27 cellular contexts compared by ENCODE assay signal in genomic region chr6:108779521-108779920, GRCh38.
DNase-seq lines count a peak whose midpoint lies in the region; ATAC-seq and TF ChIP-seq lines count a peak whose summit lies in the region.
"Had no signal": no experiment of that assay in that cellular context is flagged by ENCODE, and none has a peak within 500 bp of the region (broad histone marks: within the 10 kb centered on the region; RNA-seq: fewer than 3 reads in every experiment).

No MANE protein-coding gene starts in this region.

- H3K9me3 ChIP-seq in SK-N-SH (no peaks in the 10 kb centered on the region), esophagus muscularis mucosa (no peaks in the 10 kb centered on the region)
- H3K9me3 ChIP-seq in effector memory CD4-positive, alpha-beta T cell (ENCODE audit: control insufficient read depth, low read length), result no peaks in the 10 kb centered on the region
- H3K9me3 ChIP-seq: ascending aorta, ovary, Peyer's patch had no signal

- no peak for DNase-seq in SK-N-SH
- DNase-seq in esophagus muscularis mucosa (ENCODE audit: extremely low spot score), result peak; percentile 7
- no peak for DNase-seq in activated T-cell treated with anti-CD3 and anti-CD28 coated beads, Interleukin-2, amount 50 U/mL, for 4 hours
- no peak for DNase-seq in activated gamma-delta T cell treated with Interleukin-2 at 50 U/mL for 16 hours
- DNase-seq in Kasumi-1 (lab: John Stamatoyannopoulos, UW), result no peak
- DNase-seq in effector memory CD4-positive, alpha-beta T cell, result no peak
- DNase-seq: 8988T; activated CD4-positive, alpha-beta T cell treated with anti-CD3 and anti-CD28 coated beads, Interleukin-2, amount 10 ng/mL, durations not matched to agents 24 days and 14 days; activated effector memory CD4-positive, alpha-beta T cell treated with anti-CD3 and anti-CD28 coated beads, Interleukin-2, amount 50 U/mL, for 16 hours; activated naive CD8-positive, alpha-beta T cell treated with anti-CD3 and anti-CD28 coated beads for 36 hours; activated T-cell treated with anti-CD3 and anti-CD28 coated beads, Interleukin-2, amount 50 U/mL, for 1 hour; AML-193; effector CD8-positive, alpha-beta T cell; glutamatergic neuron; NCI-H1417; NCI-H2029; NCI-H524 treated with DMSO at 0.1 percent for 48 hours; NK-92 treated with Interleukin-12 subunit alpha and Interleukin-12 subunit beta, amount 100 ng/mL, for 24 hours; ovary; Peyer's patch; SHP77 treated with DMSO at 0.1 percent for 48 hours; stimulated activated naive CD8-positive, alpha-beta T cell treated with anti-CD3 and anti-CD28 coated beads, Interleukin-15, Interleukin-2, amounts not matched to agents 100 U/mL and 50 U/mL, for 24 hours had no signal

- TF ChIP-seq EP300 in SK-N-SH (IDR thresholded peaks at IDR 0.05; ENCODE audit: borderline replicate concordance in 1 of 2, low read depth in 1 of 2, low read length in 1 of 2), result no peak
- no peak for TF ChIP-seq EP300 in esophagus muscularis mucosa (IDR thresholded peaks at IDR 0.05)

- POLR2A ChIA-PET in SK-N-SH (lab: Yijun Ruan, JAX), result no interaction called here

- H3K9me3 Mint-ChIP-seq in IgD-negative memory B cell, result no peaks in the 10 kb centered on the region
- no peaks in the 10 kb centered on the region for H3K9me3 Mint-ChIP-seq in activated T-cell treated with anti-CD3 and anti-CD28 coated beads, Interleukin-2, amount 50 U/mL, for 4 hours
- H3K9me3 Mint-ChIP-seq: activated CD4-positive, alpha-beta T cell treated with anti-CD3 and anti-CD28 coated beads, Interleukin-2, amount 10 ng/mL, durations not matched to agents 24 days and 14 days; activated naive CD8-positive, alpha-beta T cell treated with anti-CD3 and anti-CD28 coated beads for 36 hours had no signal

- no peak for ATAC-seq in SK-N-SH treated with all-trans-retinoic acid at 6 μM for 48 hours
- ATAC-seq in activated T-cell treated with anti-CD3 and anti-CD28 coated beads, Interleukin-2, amount 50 U/mL, for 4 hours, result no peak
- ATAC-seq: stimulated activated naive CD8-positive, alpha-beta T cell treated with anti-CD3 and anti-CD28 coated beads, Interleukin-15, Interleukin-2, amounts not matched to agents 100 U/mL and 50 U/mL, for 24 hours had no signal

- no peak overlapping the region for H3K9ac ChIP-seq in SK-N-SH
- H3K9ac ChIP-seq: KMS-11 had no signal

- no peaks in the 10 kb centered on the region for H4K20me1 ChIP-seq in SK-N-SH (ENCODE audit: insufficient read depth)

- H3K4me3 ChIP-seq in SK-N-SH (ENCODE audit: low read depth in 2 of 2, low read length in 1 of 2) (no peak overlapping the region), esophagus muscularis mucosa (no peak overlapping the region)
- no peak overlapping the region for H3K4me3 ChIP-seq in effector memory CD4-positive, alpha-beta T cell (ENCODE audit: insufficient read depth, low read depth, low read length, poor library complexity, severe bottlenecking)
- H3K4me3 ChIP-seq: ascending aorta, ovary, Peyer's patch had no signal

- H3K27me3 Mint-ChIP-seq in IgD-negative memory B cell, result peaks cover 10% of the 10 kb centered on the region
- peaks cover 2% of the 10 kb centered on the region for H3K27me3 Mint-ChIP-seq in activated T-cell treated with anti-CD3 and anti-CD28 coated beads, Interleukin-2, amount 50 U/mL, for 4 hours (ENCODE audit: low read depth)

- H3K4me1 ChIP-seq in SK-N-SH (ENCODE audit: control insufficient read depth in 1 of 2, insufficient read depth in 2 of 2, low read depth in 1 of 2, low read length in 1 of 2), result peaks cover 8 to 14% of the 10 kb centered on the region in 2 experiments; a peak in 3 of 4 replicates
- peaks cover 6 to 21% (median 19%) of the 10 kb centered on the region in 4 donors for H3K4me1 ChIP-seq in esophagus muscularis mucosa
- no peaks in the 10 kb centered on the region for H3K4me1 ChIP-seq in effector memory CD4-positive, alpha-beta T cell (ENCODE audit: control insufficient read depth, insufficient read depth, low read length, poor library complexity, severe bottlenecking)

- H3K27ac ChIP-seq in SK-N-SH (ENCODE audit: low read depth in 2 of 2, low read length in 1 of 2), result no peak overlapping the region
- H3K27ac ChIP-seq in esophagus muscularis mucosa (replicated peaks in 1 of 4), result no peak overlapping the region
- H3K27ac ChIP-seq in effector memory CD4-positive, alpha-beta T cell (ENCODE audit: insufficient read depth, low read length, poor library complexity, severe bottlenecking), result no peak overlapping the region
- H3K27ac ChIP-seq: ascending aorta, epithelial cell of prostate, KMS-11, ovary had no signal

- peak overlapping the region in 2 of 4 donors; percentile 86 for H3K4me3 Mint-ChIP-seq in IgD-negative memory B cell
- H3K4me3 Mint-ChIP-seq in activated T-cell treated with anti-CD3 and anti-CD28 coated beads, Interleukin-2, amount 50 U/mL, for 4 hours, result no peak overlapping the region
- H3K4me3 Mint-ChIP-seq: activated CD4-positive, alpha-beta T cell treated with anti-CD3 and anti-CD28 coated beads, Interleukin-2, amount 10 ng/mL, durations not matched to agents 24 days and 14 days; activated naive CD8-positive, alpha-beta T cell treated with anti-CD3 and anti-CD28 coated beads for 36 hours had no signal

- 53% methylated on average over 2 of the region's 2 CpGs for WGBS in SK-N-SH (ENCODE audit: low lambda C conversion rate)
- WGBS in esophagus muscularis mucosa, result 74% methylated on average over 2 of the region's 2 CpGs

- no peaks in the 10 kb centered on the region for H3F3A ChIP-seq in SK-N-SH (replicated peaks; ENCODE audit: insufficient read depth)

- intact Hi-C loops in esophagus muscularis mucosa (cut with DNase I), result no loop called here

- H3K4me2 ChIP-seq in SK-N-SH, result no peak overlapping the region
- H3K4me2 ChIP-seq: KMS-11 had no signal

- no peak overlapping the region for H2AFZ ChIP-seq in SK-N-SH (ENCODE audit: low read depth)

- TF ChIP-seq RAD21 in SK-N-SH (IDR thresholded peaks at IDR 0.05; ENCODE audit: low read length), result no peak

- TF ChIP-seq CTCF in SK-N-SH (IDR thresholded peaks at IDR 0.05) (no peak), esophagus muscularis mucosa (IDR thresholded peaks at IDR 0.05) (no peak)

- H3K36me3 Mint-ChIP-seq in IgD-negative memory B cell, result no peaks in the 10 kb centered on the region
- no peaks in the 10 kb centered on the region for H3K36me3 Mint-ChIP-seq in activated T-cell treated with anti-CD3 and anti-CD28 coated beads, Interleukin-2, amount 50 U/mL, for 4 hours (ENCODE audit: insufficient read depth)
- H3K36me3 Mint-ChIP-seq: activated naive CD8-positive, alpha-beta T cell treated with anti-CD3 and anti-CD28 coated beads for 36 hours had no signal

- no peaks in the 10 kb centered on the region for H3K9me2 ChIP-seq in SK-N-SH

- CTCF ChIA-PET in SK-N-SH (lab: Yijun Ruan, JAX), result interaction anchor here (0.6 to 1.9 kb wide), 10 partner anchors 9 to 1182 kb away, joined by 3 to 6 read pairs (median 3); no protein-coding TSS in a partner anchor

- H3K27me3 ChIP-seq in SK-N-SH (ENCODE audit: insufficient read depth), result no peaks in the 10 kb centered on the region
- H3K27me3 ChIP-seq in esophagus muscularis mucosa, result no peaks in the 10 kb centered on the region
- no peaks in the 10 kb centered on the region for H3K27me3 ChIP-seq in effector memory CD4-positive, alpha-beta T cell (replicated peaks; ENCODE audit: control insufficient read depth, insufficient read depth, low read length, poor library complexity, severe bottlenecking)
- H3K27me3 ChIP-seq: ascending aorta, ovary, Peyer's patch had no signal

- peaks cover 14 to 25% (median 20%) of the 10 kb centered on the region in 3 donors for H3K4me1 Mint-ChIP-seq in IgD-negative memory B cell
- H3K4me1 Mint-ChIP-seq in activated T-cell treated with anti-CD3 and anti-CD28 coated beads, Interleukin-2, amount 50 U/mL, for 4 hours (ENCODE audit: low read depth), result peaks cover 11% of the 10 kb centered on the region

- H3K27ac Mint-ChIP-seq in IgD-negative memory B cell, result peak overlapping the region in 2 of 3 donors; percentile 3 to 9
- H3K27ac Mint-ChIP-seq: activated CD4-positive, alpha-beta T cell treated with anti-CD3 and anti-CD28 coated beads, Interleukin-2, amount 10 ng/mL, durations not matched to agents 24 days and 14 days; activated naive CD8-positive, alpha-beta T cell treated with anti-CD3 and anti-CD28 coated beads for 36 hours had no signal

- H3K36me3 ChIP-seq in SK-N-SH (replicated peaks in 1 of 2; ENCODE audit: control insufficient read depth in 1 of 2, insufficient read depth in 2 of 2, low read length in 1 of 2) (no peaks in the 10 kb centered on the region), esophagus muscularis mucosa (no peaks in the 10 kb centered on the region)
- no peaks in the 10 kb centered on the region for H3K36me3 ChIP-seq in effector memory CD4-positive, alpha-beta T cell (ENCODE audit: control insufficient read depth, insufficient read depth, low read length)
- H3K36me3 ChIP-seq: ascending aorta, ovary, Peyer's patch had no signal

- no peaks in the 10 kb centered on the region for H3K79me2 ChIP-seq in SK-N-SH (ENCODE audit: insufficient read depth)

- no peak for TF ChIP-seq POLR2A in esophagus muscularis mucosa (IDR thresholded peaks at IDR 0.05; ENCODE audit: low read depth)

TF ChIP-seq in SK-N-SH treated with all-trans-retinoic acid at 6 μM for 48 hours, 23 proteins besides CTCF, POLR2A, EP300 and RAD21:
- TF ChIP-seq ISL1 (CRISPR knock-in tag; IDR thresholded peaks at IDR 0.05) (peak; percentile 28; the same call in 1 of the 2 replicates), BACH2 (CRISPR knock-in tag; IDR thresholded peaks at IDR 0.05; ENCODE audit: borderline replicate concordance) (no peak)

TF ChIP-seq in SK-N-SH, 30 proteins besides CTCF, POLR2A, EP300 and RAD21:
- TF ChIP-seq MAX (IDR thresholded peaks at IDR 0.05; ENCODE audit: low read depth) (no peak), YY1 (IDR thresholded peaks at IDR 0.05; ENCODE audit: low read depth) (no peak), POLR2AphosphoS5 (IDR thresholded peaks at IDR 0.05; ENCODE audit: low read depth, low read length) (no peak), IRF3 (IDR thresholded peaks at IDR 0.05; ENCODE audit: low read depth, low read length) (no peak)
